In the genomic region with DNA sequence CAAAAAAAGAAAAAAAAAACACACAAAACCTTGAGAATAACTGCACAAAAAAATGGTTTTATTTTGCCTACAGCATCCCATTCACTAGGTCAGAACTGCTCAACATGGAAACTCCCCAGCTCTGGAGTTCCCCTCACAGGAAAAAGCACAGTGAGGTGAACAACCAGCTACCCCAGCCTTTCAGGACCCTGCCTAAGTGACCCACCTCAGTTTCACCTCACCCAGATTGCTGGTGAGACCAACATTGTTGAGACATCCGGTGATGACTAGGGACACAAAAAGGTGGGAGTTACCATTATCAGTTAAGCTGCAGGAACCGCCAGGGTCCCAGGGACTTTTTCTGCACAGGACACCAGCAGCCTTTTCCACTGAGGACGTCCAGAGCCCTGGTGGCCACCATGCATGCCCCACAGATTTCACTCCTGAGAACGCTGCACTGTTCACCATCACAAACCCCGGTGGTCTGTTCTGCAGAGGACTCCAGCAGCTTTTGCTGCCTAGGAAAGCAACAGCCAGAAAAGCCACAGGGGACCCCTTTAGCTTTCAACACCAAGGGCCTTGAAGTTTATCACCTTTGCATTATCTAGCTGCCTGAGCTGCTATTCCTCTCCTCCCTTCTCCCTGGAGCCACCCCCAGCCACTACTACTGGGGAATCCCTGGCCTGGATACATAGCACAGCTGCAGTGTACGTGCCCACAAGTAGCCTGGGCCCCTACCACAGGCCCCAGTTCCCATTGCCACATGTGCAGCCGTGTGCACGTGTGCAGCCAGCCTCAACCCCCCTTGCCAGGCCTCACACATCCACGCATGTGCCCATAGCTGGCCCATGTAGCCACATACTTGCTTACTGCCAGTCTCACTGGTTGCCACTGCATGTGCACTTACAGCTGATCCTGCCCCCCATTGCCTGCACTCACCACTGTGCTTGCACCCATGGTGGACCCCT, we compare ENCODE assay signal across 22 cellular contexts.
"Had no signal": no experiment of that assay in that cellular context is flagged by ENCODE, and none has a peak within 500 bp of the region (broad histone marks: within the 10 kb centered on the region; RNA-seq: fewer than 3 reads in every experiment).

No MANE protein-coding gene starts in this region.

- H3K4me3 Mint-ChIP-seq: activated B cell treated with CpG ODN at 0.5 μM for 24 hours; activated CD4-positive, alpha-beta memory T cell treated with anti-CD3 and anti-CD28 coated beads for 36 hours; activated naive CD8-positive, alpha-beta T cell treated with anti-CD3 and anti-CD28 coated beads for 36 hours; immature natural killer cell; naive thymus-derived CD8-positive, alpha-beta T cell; T-helper 2 cell treated with Interferon-gamma antibody and Interleukin-4, amounts not matched to agents 5 μg/mL and 100 μg/mL, for 36 hours had no signal

- H3K27ac Mint-ChIP-seq: activated B cell treated with CpG ODN at 0.5 μM for 24 hours; activated CD4-positive, alpha-beta memory T cell treated with anti-CD3 and anti-CD28 coated beads for 36 hours; activated naive CD8-positive, alpha-beta T cell treated with anti-CD3 and anti-CD28 coated beads for 36 hours; immature natural killer cell; T-helper 2 cell treated with Interferon-gamma antibody and Interleukin-4, amounts not matched to agents 5 μg/mL and 100 μg/mL, for 36 hours had no signal

- H3K4me1 Mint-ChIP-seq: activated B cell treated with CpG ODN at 0.5 μM for 24 hours, immature natural killer cell had no signal

- H3K27me3 Mint-ChIP-seq: activated naive CD8-positive, alpha-beta T cell treated with anti-CD3 and anti-CD28 coated beads for 36 hours; naive thymus-derived CD8-positive, alpha-beta T cell had no signal

- H3K4me3 ChIP-seq: cardiac muscle cell, esophagus squamous epithelium, mucosa of descending colon, testis, upper lobe of left lung had no signal

- H3K36me3 ChIP-seq: cardiac muscle cell, esophagus squamous epithelium, upper lobe of left lung had no signal

- H3K27me3 ChIP-seq: cardiac muscle cell, esophagus squamous epithelium, testis, upper lobe of left lung had no signal

- H3K9me3 ChIP-seq: esophagus squamous epithelium, mucosa of descending colon, testis, upper lobe of left lung had no signal

- ATAC-seq: left ventricle myocardium superior; mucosa of descending colon; naive thymus-derived CD8-positive, alpha-beta T cell had no signal

- DNase-seq: activated B cell treated with CpG ODN at 0.5 μM for 24 hours; activated CD4-positive, alpha-beta memory T cell treated with anti-CD3 and anti-CD28 coated beads for 36 hours; activated CD4-positive, alpha-beta T cell treated with anti-CD3 and anti-CD28 coated beads for 4 hours; activated naive CD4-positive, alpha-beta T cell; activated naive CD8-positive, alpha-beta T cell treated with anti-CD3 and anti-CD28 coated beads for 36 hours; activated T-cell treated with anti-CD3 and anti-CD28 coated beads for 4 hours; amniotic stem cell; dermis blood vessel endothelial cell; effector memory CD4-positive, alpha-beta T cell; esophagus squamous epithelium; immature natural killer cell; left ventricle myocardium superior; mucosa of descending colon; naive thymus-derived CD8-positive, alpha-beta T cell; nucleus accumbens; retina; stimulated activated CD4-positive, alpha-beta T cell treated with anti-CD3 and anti-CD28 coated beads, Interleukin-12 subunit alpha, Interleukin-12 subunit beta, amount 100 ng/mL, for 4 hours; stimulated activated CD4-positive, alpha-beta T cell treated with anti-CD3 and anti-CD28 coated beads, Interleukin-1b, Interleukin-23, amount 100 ng/mL, for 48 hours; testis had no signal

- H3K27ac ChIP-seq: cardiac muscle cell, esophagus squamous epithelium, testis, upper lobe of left lung had no signal

- H3K9me3 Mint-ChIP-seq: activated B cell treated with CpG ODN at 0.5 μM for 24 hours; activated CD4-positive, alpha-beta memory T cell treated with anti-CD3 and anti-CD28 coated beads for 36 hours; activated naive CD8-positive, alpha-beta T cell treated with anti-CD3 and anti-CD28 coated beads for 36 hours; immature natural killer cell; T-helper 2 cell treated with Interferon-gamma antibody and Interleukin-4, amounts not matched to agents 5 μg/mL and 100 μg/mL, for 36 hours had no signal

- H3K4me1 ChIP-seq: esophagus squamous epithelium, testis, upper lobe of left lung had no signal

- H3K36me3 Mint-ChIP-seq: activated CD4-positive, alpha-beta memory T cell treated with anti-CD3 and anti-CD28 coated beads for 36 hours; activated naive CD8-positive, alpha-beta T cell treated with anti-CD3 and anti-CD28 coated beads for 36 hours; immature natural killer cell; naive thymus-derived CD8-positive, alpha-beta T cell had no signal
